Comparison of ENCODE assay signal across 9 cellular contexts in genomic region chr5:52727568-52727967, GRCh38.
DNase-seq lines count a peak whose midpoint lies in the region; ATAC-seq, FAIRE-seq and TF ChIP-seq lines count a peak whose summit lies in the region.
"Had no signal": no experiment of that assay in that cellular context is flagged by ENCODE, and none has a peak within 500 bp of the region (broad histone marks: within the 10 kb centered on the region; RNA-seq: fewer than 3 reads in every experiment).

No MANE protein-coding gene starts in this region.

- no peak for FAIRE-seq in GM12891 (lab: Jason Lieb, UNC)

- ATAC-seq in GM18909 (IDR thresholded peaks at IDR 0.05; ENCODE audit: poor library complexity, unreplicated experiment): no peak

- peak; percentile 76 for DNase-seq in NCI-H226
- DNase-seq in epidermal melanocyte (ENCODE audit: insufficient read length, low spot score): peak; percentile 27
- DNase-seq in mucosa of gallbladder (ENCODE audit: low spot score): peak; percentile 46
- no peak for DNase-seq in HUDEP-2 (lab: John Stamatoyannopoulos, UW; ENCODE audit: unreplicated experiment in 76 of 76)
- DNase-seq in kidney tubule cell (ENCODE audit: low spot score): no peak
- DNase-seq in GM12891 (ENCODE audit: insufficient read length, low spot score): no peak
- DNase-seq: naive B cell had no signal

- H3K27ac ChIP-seq in ACC112 (ENCODE audit: low read depth, low read length): peak overlapping the region; percentile 81

- no peaks in the 10 kb centered on the region for H3K36me3 ChIP-seq in ACC112 (ENCODE audit: insufficient read depth, low read length)

- no peaks in the 10 kb centered on the region for H3K27me3 ChIP-seq in ACC112 (ENCODE audit: insufficient read depth, low read length)

- no peak for TF ChIP-seq POLR2A in GM12891 (IDR thresholded peaks at IDR 0.05; ENCODE audit: low read depth, low read length)

- peak overlapping the region; percentile 79 for H2AFZ ChIP-seq in ACC112 (ENCODE audit: low read length, unreplicated experiment)

- peaks cover 25% of the 10 kb centered on the region for H3K4me1 ChIP-seq in ACC112 (ENCODE audit: control insufficient read depth, insufficient read depth, low read length, unreplicated experiment)

- H3K79me2 ChIP-seq in ACC112 (ENCODE audit: control insufficient read depth, insufficient read depth, low read length, unreplicated experiment): no peaks in the 10 kb centered on the region

- H3K4me3 ChIP-seq in ACC112 (ENCODE audit: low read depth, low read length): peak overlapping the region; percentile 67

TF ChIP-seq in GM12891, 5 proteins besides CTCF, POLR2A, EP300 and RAD21:
- TF ChIP-seq TAF1 (IDR thresholded peaks at IDR 0.05; ENCODE audit: low read depth, low read length): no peak
- TF ChIP-seq PAX5 (IDR thresholded peaks at IDR 0.05; ENCODE audit: insufficient read depth, low read length, severe bottlenecking): no peak
- no peak for TF ChIP-seq POU2F2 (IDR thresholded peaks at IDR 0.05; ENCODE audit: low read depth, low read length)
- no peak for TF ChIP-seq POLR2AphosphoS5 (IDR thresholded peaks at IDR 0.05; ENCODE audit: low read depth, low read length)
- no peak for TF ChIP-seq SPI1 (IDR thresholded peaks at IDR 0.05; ENCODE audit: low read depth, low read length)

Comparison
In these comparisons a context has a peak if more than half of its experiments do, and no peak if none do; other contexts are left out.
1. DNase-seq: peak in NCI-H226 (single experiment), epidermal melanocyte (single experiment) and mucosa of gallbladder (single experiment); none in HUDEP-2 (0 of 76), kidney tubule cell (single experiment) and GM12891 (single experiment).